In genomic region chr12:131959137-131959536, GRCh38 we compare ENCODE assay signal across 21 cellular contexts. TPM values are rescaled to one million over a fixed set of nuclear protein-coding genes. Genes with fewer than 3 reads are reported as not detected.
DNase-seq lines count a peak whose midpoint lies in the region; ATAC-seq and TF ChIP-seq lines count a peak whose summit lies in the region.
"Had no signal": no experiment of that assay in that cellular context is flagged by ENCODE, and none has a peak within 500 bp of the region (broad histone marks: within the 10 kb centered on the region; RNA-seq: fewer than 3 reads in every experiment).

No MANE protein-coding gene starts in this region.

- no peak overlapping the region for H2AFZ ChIP-seq in osteoblast (ENCODE audit: low read length)
- H2AFZ ChIP-seq: GM23248 had no signal

- ATAC-seq in right cardiac atrium (no peak), gastrocnemius medialis (no peak)
- no peak for ATAC-seq in stimulated activated naive B cell treated with anti-CD40 and anti-IgM and Interleukin-4, amounts not matched to agents 10 μg/mL and 1 μg/mL and 100 μg/mL, for 72 hours (replicated peaks)
- ATAC-seq: sciatic nerve had no signal

- no peaks in the 10 kb centered on the region for H3K27me3 Mint-ChIP-seq in stimulated activated naive B cell treated with anti-CD40 and anti-IgM and Interleukin-4, amounts not matched to agents 10 μg/mL and 1 μg/mL and 100 μg/mL, for 72 hours

- H3K4me3 ChIP-seq in right atrium auricular region: no peak overlapping the region
- no peak overlapping the region for H3K4me3 ChIP-seq in right cardiac atrium (ENCODE audit: low read length)
- no peak overlapping the region for H3K4me3 ChIP-seq in osteoblast (ENCODE audit: insufficient read depth, low read length)
- no peak overlapping the region for H3K4me3 ChIP-seq in gastrocnemius medialis
- H3K4me3 ChIP-seq: GM23248, uterus had no signal

- no peak overlapping the region for H3K4me3 Mint-ChIP-seq in stimulated activated naive B cell treated with anti-CD40 and anti-IgM and Interleukin-4, amounts not matched to agents 10 μg/mL and 1 μg/mL and 100 μg/mL, for 72 hours

- H3K27me3 ChIP-seq in right atrium auricular region (no peaks in the 10 kb centered on the region), right cardiac atrium (ENCODE audit: control insufficient read depth, insufficient read depth) (no peaks in the 10 kb centered on the region), osteoblast (ENCODE audit: insufficient read depth, low read length) (no peaks in the 10 kb centered on the region), gastrocnemius medialis (no peaks in the 10 kb centered on the region)
- H3K27me3 ChIP-seq: uterus had no signal

- H3K36me3 ChIP-seq in right atrium auricular region (peaks cover 9% of the 10 kb centered on the region), osteoblast (ENCODE audit: insufficient read depth, low read length) (peaks cover 9% of the 10 kb centered on the region), gastrocnemius medialis (no peaks in the 10 kb centered on the region)
- H3K36me3 ChIP-seq: uterus had no signal

- intact Hi-C loops in right cardiac atrium (cut with DNase I): no loop called here
- intact Hi-C loops in gastrocnemius medialis (cut with DNase I; ENCODE audit: low total_unique reads): no loop called here

- peaks cover 61% of the 10 kb centered on the region for H4K20me1 ChIP-seq in osteoblast (ENCODE audit: insufficient read depth, low read length)

- peaks cover 36 to 75% of the 10 kb centered on the region in 2 donors for H3K4me1 Mint-ChIP-seq in stimulated activated naive B cell treated with anti-CD40 and anti-IgM and Interleukin-4, amounts not matched to agents 10 μg/mL and 1 μg/mL and 100 μg/mL, for 72 hours

- H3K9me3 Mint-ChIP-seq in stimulated activated naive B cell treated with anti-CD40 and anti-IgM and Interleukin-4, amounts not matched to agents 10 μg/mL and 1 μg/mL and 100 μg/mL, for 72 hours: no peaks in the 10 kb centered on the region

- no peaks in the 10 kb centered on the region for H3K9me3 ChIP-seq in right atrium auricular region
- H3K9me3 ChIP-seq in right cardiac atrium (ENCODE audit: control insufficient read depth, low read length): no peaks in the 10 kb centered on the region
- H3K9me3 ChIP-seq in osteoblast (ENCODE audit: low read depth, low read length): no peaks in the 10 kb centered on the region
- no peaks in the 10 kb centered on the region for H3K9me3 ChIP-seq in gastrocnemius medialis
- H3K9me3 ChIP-seq: uterus had no signal

- in situ Hi-C loops in gastrocnemius medialis (cut with MboI; ENCODE audit: low sequenced_read_pairs in 4 of 4): no loop called here

- no peak overlapping the region for H3K4me2 ChIP-seq in osteoblast (ENCODE audit: insufficient read depth, low read length)

- peaks cover 6 to 21% of the 10 kb centered on the region in 2 donors for H3K36me3 Mint-ChIP-seq in stimulated activated naive B cell treated with anti-CD40 and anti-IgM and Interleukin-4, amounts not matched to agents 10 μg/mL and 1 μg/mL and 100 μg/mL, for 72 hours

- peaks cover 86% of the 10 kb centered on the region for H3K79me2 ChIP-seq in osteoblast (ENCODE audit: insufficient read depth, low read length)

- no peak for TF ChIP-seq CTCF in right atrium auricular region (IDR thresholded peaks at IDR 0.05)
- no peak for TF ChIP-seq CTCF in osteoblast (IDR thresholded peaks at IDR 0.05; ENCODE audit: extremely low read depth, low read depth, low read length)
- no peak for TF ChIP-seq CTCF in gastrocnemius medialis (IDR thresholded peaks at IDR 0.05 in 4 of 5, conservative IDR thresholded peaks at IDR 0.05 in 1 of 5)

- TF ChIP-seq POLR2A in gastrocnemius medialis (IDR thresholded peaks at IDR 0.05): no peak

- WGBS in right cardiac atrium: 64% methylated on average over 4 of the region's 4 CpGs

- peak; percentile 28 for DNase-seq in right atrium auricular region (ENCODE audit: low spot score)
- DNase-seq in right cardiac atrium: no peak
- DNase-seq in amniotic epithelial cell (ENCODE audit: low read depth): peak; percentile 25
- DNase-seq in mesenteric fat pad (ENCODE audit: low spot score): peak; percentile 73
- DNase-seq in stimulated activated naive B cell treated with anti-CD40 and anti-IgM and Interleukin-4, amounts not matched to agents 10 μg/mL and 1 μg/mL and 100 μg/mL, for 72 hours: no peak
- no peak for DNase-seq in osteoblast (ENCODE audit: insufficient read length, low spot score, missing footprints)
- DNase-seq in gastrocnemius medialis: no peak
- DNase-seq in iPS-NIHi11 (ENCODE audit: low spot score): no peak
- DNase-seq: activated CD8-positive, alpha-beta memory T cell treated with anti-CD3 and anti-CD28 coated beads for 24 hours; activated effector memory CD4-positive, alpha-beta T cell treated with Interleukin-2 at 50 U/mL for 16 hours; anterior cingulate cortex; COR-L47; GM23248; hippocampal formation; MV-4-11; NCI-H2081; NCI-H510A; stimulated activated CD4-positive, alpha-beta T cell treated with anti-CD3 and anti-CD28 coated beads, Interleukin-2, amount 100 ng/mL, for 48 hours; T-helper 1 cell; uterus had no signal

- peak overlapping the region; percentile 26 for H3K27ac Mint-ChIP-seq in stimulated activated naive B cell treated with anti-CD40 and anti-IgM and Interleukin-4, amounts not matched to agents 10 μg/mL and 1 μg/mL and 100 μg/mL, for 72 hours

- H3K27ac ChIP-seq in right atrium auricular region (no peak overlapping the region), right cardiac atrium (ENCODE audit: low read length) (no peak overlapping the region), osteoblast (ENCODE audit: low read depth, low read length) (no peak overlapping the region), gastrocnemius medialis (peak overlapping the region in 1 of 4 donors; percentile 46)
- H3K27ac ChIP-seq: GM23248, uterus had no signal

- H3K4me1 ChIP-seq in right atrium auricular region (peaks cover 0 to 45% of the 10 kb centered on the region in 2 donors), right cardiac atrium (ENCODE audit: control insufficient read depth, insufficient read depth, low read length) (peaks cover 10% of the 10 kb centered on the region), osteoblast (ENCODE audit: insufficient read depth, low read length) (peaks cover 10% of the 10 kb centered on the region), gastrocnemius medialis (peaks cover 23 to 33% of the 10 kb centered on the region in 2 donors)

RNA-seq across cellular contexts. Expression of gene EP400, which starts 9.4 kb away (rescaled TPM):
- total RNA-seq in right atrium auricular region (10 to 100 TPM; 10.5 to 15.5 TPM), right cardiac atrium (10 to 100 TPM; 15.5 to 21.6 (median 18.1) TPM), mesenteric fat pad (43.2 TPM), osteoblast (14.4 and 14.5 TPM in 2 replicates), gastrocnemius medialis (10 to 100 TPM; 11.9 to 17.4 (median 15.0) TPM)
- polyA plus RNA-seq in right cardiac atrium: 10.1 TPM

RNA-seq across cellular contexts. Expression of gene PUS1, which starts 30.1 kb away (rescaled TPM):
- total RNA-seq in right atrium auricular region (10 to 100 TPM in 1 of 2 donors, 1 to 10 TPM in 1; 5.0 to 10.3 TPM), right cardiac atrium (10 to 100 TPM in 1 of 4 donors, 1 to 10 TPM in 3; 7.2 to 13.7 (median 7.9) TPM), mesenteric fat pad (38.1 TPM), osteoblast (6.5 and 7.6 TPM in 2 replicates), gastrocnemius medialis (10 to 100 TPM; 10.4 to 29.0 (median 12.2) TPM)
- 7.2 TPM for polyA plus RNA-seq in right cardiac atrium

Comparison
In these comparisons a context has a peak if more than half of its experiments do, and no peak if none do; other contexts are left out.
1. DNase-seq: peak in right atrium auricular region (single experiment), amniotic epithelial cell (single experiment) and mesenteric fat pad (single experiment); none in right cardiac atrium (0 of 3), stimulated activated naive B cell treated with anti-CD40 and anti-IgM and Interleukin-4, amounts not matched to agents 10 μg/mL and 1 μg/mL and 100 μg/mL, for 72 hours (single experiment), osteoblast (single experiment), gastrocnemius medialis (0 of 2) and iPS-NIHi11 (single experiment).